10 cellular contexts compared by ENCODE assay signal in the genomic region with DNA sequence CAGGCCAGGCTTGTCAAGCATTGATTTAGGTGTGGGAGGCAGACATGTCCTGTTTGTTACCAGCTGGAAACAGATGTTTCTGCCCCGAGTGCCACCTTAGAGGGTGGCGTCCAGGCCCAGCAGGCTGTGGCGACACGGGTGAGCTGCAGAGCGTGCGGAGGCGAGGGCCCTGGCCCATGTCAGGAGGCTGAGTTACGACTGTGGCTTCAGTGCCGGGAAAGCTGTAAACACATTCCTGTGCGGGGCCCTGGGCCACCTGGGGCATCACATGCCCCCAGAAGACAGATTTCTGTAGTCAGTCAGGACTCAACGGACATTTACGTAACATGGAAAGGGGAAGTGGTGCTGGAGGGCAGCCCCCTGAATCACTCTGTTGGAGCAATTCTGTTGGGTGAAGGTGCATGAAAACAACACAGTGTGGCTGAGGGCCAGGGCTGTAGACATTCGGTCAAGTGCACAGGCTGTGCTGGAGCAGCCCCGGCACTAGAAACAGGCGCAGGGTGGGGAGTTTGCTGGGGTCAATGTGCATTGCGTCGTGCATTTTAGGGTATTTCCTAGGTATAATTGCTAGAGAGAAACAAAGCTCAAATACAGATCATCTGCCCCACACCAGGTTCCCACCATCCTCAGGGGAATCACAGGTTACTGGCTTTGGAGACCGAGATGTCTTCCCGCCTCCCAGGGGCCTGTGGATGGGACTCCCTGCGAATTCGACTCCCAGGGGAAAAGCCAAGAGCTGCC.
DNase-seq lines count a peak whose midpoint lies in the region; ATAC-seq, FAIRE-seq and TF ChIP-seq lines count a peak whose summit lies in the region.
"Had no signal": no experiment of that assay in that cellular context is flagged by ENCODE, and none has a peak within 500 bp of the region (broad histone marks: within the 10 kb centered on the region; RNA-seq: fewer than 3 reads in every experiment).

No MANE protein-coding gene starts in this region.

- H3K9ac ChIP-seq in kidney (ENCODE audit: low read length in 2 of 2) (no peak overlapping the region), colonic mucosa (ENCODE audit: low read depth in 2 of 2, low read length in 2 of 2) (no peak overlapping the region)

- no peaks in the 10 kb centered on the region for H3K27me3 ChIP-seq in body of pancreas
- no peaks in the 10 kb centered on the region for H3K27me3 ChIP-seq in colonic mucosa
- H3K27me3 ChIP-seq: uterus had no signal

- intact Hi-C loops in kidney (cut with DNase I): no loop called here
- intact Hi-C loops in body of pancreas (cut with DNase I): no loop called here
- intact Hi-C loops in colonic mucosa (cut with DNase I): no loop called here

- DNase-seq in kidney (peak; percentile 62), body of pancreas (no peak), coronary artery (ENCODE audit: low spot score) (no peak), colonic mucosa (no peak)
- DNase-seq: NCI-H187, uterus had no signal

- H3K27ac ChIP-seq in kidney (ENCODE audit: low read depth in 2 of 2, low read length in 2 of 2) (no peak overlapping the region), body of pancreas (no peak overlapping the region), coronary artery (no peak overlapping the region), colonic mucosa (no peak overlapping the region)
- H3K27ac ChIP-seq: uterus had no signal

- H3K36me3 ChIP-seq in kidney (ENCODE audit: control insufficient read depth in 1 of 2, insufficient read depth in 2 of 2, low read length in 2 of 2) (no peaks in the 10 kb centered on the region), body of pancreas (replicated peaks in 1 of 2; ENCODE audit: insufficient read depth in 1 of 2, low read depth in 2 of 2) (no peaks in the 10 kb centered on the region), colonic mucosa (no peaks in the 10 kb centered on the region)
- H3K36me3 ChIP-seq: uterus had no signal

- no peaks in the 10 kb centered on the region for H3K4me1 ChIP-seq in kidney (ENCODE audit: control insufficient read depth in 1 of 2, insufficient read depth in 1 of 2, low read depth in 1 of 2, low read length in 2 of 2)
- H3K4me1 ChIP-seq in body of pancreas: no peaks in the 10 kb centered on the region
- no peaks in the 10 kb centered on the region for H3K4me1 ChIP-seq in colonic mucosa
- H3K4me1 ChIP-seq: uterus had no signal

- no peak for FAIRE-seq in kidney (lab: Jason Lieb, UNC)

- TF ChIP-seq CTCF in kidney (IDR thresholded peaks at IDR 0.05; ENCODE audit: borderline replicate concordance, extremely low read depth, insufficient read depth) (no peak), body of pancreas (IDR thresholded peaks at IDR 0.05) (no peak), coronary artery (IDR thresholded peaks at IDR 0.05) (no peak), colonic mucosa (IDR thresholded peaks at IDR 0.05) (no peak)

- no peak for TF ChIP-seq POLR2A in body of pancreas (IDR thresholded peaks at IDR 0.05)

- H3K4me3 ChIP-seq in kidney (ENCODE audit: low read length in 2 of 2) (no peak overlapping the region), body of pancreas (no peak overlapping the region), coronary artery (no peak overlapping the region), colonic mucosa (no peak overlapping the region)
- H3K4me3 ChIP-seq: uterus had no signal

- WGBS in body of pancreas, 2 donors: 62 to 64% methylated on average over 12 to 21 of the region's 21 CpGs

- H3K9me3 ChIP-seq in kidney (ENCODE audit: control insufficient read depth in 1 of 2, low read length in 2 of 2) (no peaks in the 10 kb centered on the region), body of pancreas (no peaks in the 10 kb centered on the region), colonic mucosa (no peaks in the 10 kb centered on the region)
- H3K9me3 ChIP-seq: uterus had no signal

- ATAC-seq in GM18858 (IDR thresholded peaks at IDR 0.05; ENCODE audit: unreplicated experiment): peak; percentile 53
- peak; percentile 66 for ATAC-seq in GM21381 (IDR thresholded peaks at IDR 0.05; ENCODE audit: unreplicated experiment)
- peak; percentile 51 for ATAC-seq in HG03439 (IDR thresholded peaks at IDR 0.05; ENCODE audit: unreplicated experiment)
- no peak for ATAC-seq in body of pancreas
- ATAC-seq in HG02885 (IDR thresholded peaks at IDR 0.05; ENCODE audit: poor library complexity, unreplicated experiment): no peak

Comparison
In these comparisons a context has a peak if more than half of its experiments do, and no peak if none do; other contexts are left out.
1. ATAC-seq: peak in GM18858 (single experiment), GM21381 (single experiment) and HG03439 (single experiment); none in body of pancreas (single experiment) and HG02885 (single experiment).